ENCODE assay signal across 12 cellular contexts in genomic region chr3:102715030-102715697, GRCh38.
DNase-seq lines count a peak whose midpoint lies in the region; ATAC-seq, FAIRE-seq and TF ChIP-seq lines count a peak whose summit lies in the region.
"Had no signal": no experiment of that assay in that cellular context is flagged by ENCODE, and none has a peak within 500 bp of the region (broad histone marks: within the 10 kb centered on the region; RNA-seq: fewer than 3 reads in every experiment).

No MANE protein-coding gene starts in this region.

- H3K27ac ChIP-seq in Karpas-422 (ENCODE audit: low read length) (no peak overlapping the region), keratinocyte (ENCODE audit: control insufficient read depth, insufficient read depth, low read length) (peak overlapping the region; percentile 85)
- H3K27ac ChIP-seq: lower lobe of right lung, SK-N-MC had no signal

- H3K4me1 ChIP-seq in Karpas-422 (ENCODE audit: low read length) (no peaks in the 10 kb centered on the region; the same call in 1 of the 2 replicates), keratinocyte (ENCODE audit: control insufficient read depth, extremely low read depth, insufficient read depth, low read length) (peaks cover 7% of the 10 kb centered on the region), mucosa of descending colon (ENCODE audit: low read depth) (no peaks in the 10 kb centered on the region)
- H3K4me1 ChIP-seq: lower lobe of right lung had no signal

- H4K20me1 ChIP-seq in Karpas-422 (ENCODE audit: insufficient read depth, low read depth, low read length) = no peaks in the 10 kb centered on the region
- no peaks in the 10 kb centered on the region for H4K20me1 ChIP-seq in keratinocyte (ENCODE audit: control insufficient read depth, extremely low read depth, insufficient read depth, low read length)

- DNase-seq in Karpas-422 = peak; percentile 51
- peak; percentile 19 for DNase-seq in keratinocyte (ENCODE audit: low read depth, low spot score)
- DNase-seq in mesenteric fat pad (ENCODE audit: low spot score) = no peak
- no peak for DNase-seq in mucosa of descending colon
- DNase-seq in NCI-H524 (lab: John Stamatoyannopoulos, UW) = no peak
- DNase-seq in putamen (ENCODE audit: low spot score) = no peak
- DNase-seq: caudate nucleus, lower lobe of right lung had no signal

- H3K9me3 ChIP-seq in Karpas-422 (ENCODE audit: low read length) (no peaks in the 10 kb centered on the region), keratinocyte (ENCODE audit: control insufficient read depth, low read depth, low read length) (no peaks in the 10 kb centered on the region), mucosa of descending colon (no peaks in the 10 kb centered on the region)
- H3K9me3 ChIP-seq: lower lobe of right lung had no signal

- H3K27me3 ChIP-seq in Karpas-422 (ENCODE audit: low read length) (no peaks in the 10 kb centered on the region), keratinocyte (ENCODE audit: control insufficient read depth, extremely low read depth, insufficient read depth, low read length) (no peaks in the 10 kb centered on the region)

- ATAC-seq in GM19035 (IDR thresholded peaks at IDR 0.05; ENCODE audit: unreplicated experiment) = peak; percentile 94
- peak; percentile 82 for ATAC-seq in HG02623 (IDR thresholded peaks at IDR 0.05; ENCODE audit: unreplicated experiment)
- ATAC-seq in mucosa of descending colon = no peak
- ATAC-seq: lower lobe of right lung had no signal

- H3K9me2 ChIP-seq in Karpas-422 (replicated peaks; ENCODE audit: insufficient read depth, low read length) = no peaks in the 10 kb centered on the region; the same call in 1 of the 2 replicates

- no peaks in the 10 kb centered on the region for H3K36me3 ChIP-seq in Karpas-422 (ENCODE audit: insufficient read depth, low read length)
- no peaks in the 10 kb centered on the region for H3K36me3 ChIP-seq in keratinocyte (ENCODE audit: control insufficient read depth in 2 of 2, extremely low read depth in 1 of 2, insufficient read depth in 2 of 2, low read length in 2 of 2)
- no peaks in the 10 kb centered on the region for H3K36me3 ChIP-seq in mucosa of descending colon (ENCODE audit: low read depth)
- H3K36me3 ChIP-seq: lower lobe of right lung had no signal

- H2AFZ ChIP-seq in Karpas-422 (ENCODE audit: low read length) (no peak overlapping the region), keratinocyte (ENCODE audit: control insufficient read depth, low read length) (peak overlapping the region; percentile 6)

- TF ChIP-seq CTCF in keratinocyte (optimal IDR thresholded peaks at IDR 0.05 in 1 of 3, IDR thresholded peaks at IDR 0.05 in 1 of 3, conservative IDR thresholded peaks at IDR 0.05 in 1 of 3; ENCODE audit: extremely low read depth in 1 of 3, insufficient read depth in 2 of 3, low read length in 3 of 3) = no peak
- TF ChIP-seq CTCF in mucosa of descending colon (IDR thresholded peaks at IDR 0.05) = no peak

- no peaks in the 10 kb centered on the region for H3K79me2 ChIP-seq in Karpas-422 (ENCODE audit: low read length)
- no peaks in the 10 kb centered on the region for H3K79me2 ChIP-seq in keratinocyte (ENCODE audit: control insufficient read depth, insufficient read depth, low read length)

- H3K9me1 ChIP-seq in keratinocyte (ENCODE audit: control insufficient read depth, extremely low read depth, insufficient read depth, low read length) = no peaks in the 10 kb centered on the region

- peak overlapping the region; percentile 7 for H3K4me2 ChIP-seq in Karpas-422 (ENCODE audit: low read depth, low read length, poor library complexity, severe bottlenecking)
- H3K4me2 ChIP-seq in keratinocyte (ENCODE audit: control insufficient read depth, extremely low read depth, insufficient read depth, low read depth, low read length) = peak overlapping the region; percentile 53

- FAIRE-seq in keratinocyte (lab: Jason Lieb, UNC) = peak; percentile 84
- FAIRE-seq: H1 had no signal

- dilution Hi-C loops in keratinocyte (cut with MboI; ENCODE audit: extremely low pct_ligation_motif_present, low sequenced_read_pairs) = no loop called here

- no peak overlapping the region for H3K9ac ChIP-seq in Karpas-422 (ENCODE audit: low read length)
- no peak overlapping the region for H3K9ac ChIP-seq in keratinocyte (ENCODE audit: control insufficient read depth, extremely low read depth, insufficient read depth, low read length)

- H3K4me3 ChIP-seq in Karpas-422 (ENCODE audit: low read length) = no peak overlapping the region
- no peak overlapping the region for H3K4me3 ChIP-seq in keratinocyte (ENCODE audit: control insufficient read depth in 2 of 3, extremely low read depth in 1 of 3, insufficient read depth in 2 of 3, low read depth in 1 of 3, low read length in 3 of 3)
- no peak overlapping the region for H3K4me3 ChIP-seq in mucosa of descending colon
- H3K4me3 ChIP-seq: lower lobe of right lung, SK-N-MC had no signal

- intact Hi-C loops in mucosa of descending colon (cut with DNase I, micrococcal nuclease) = no loop called here

Comparison
In these comparisons a context has a peak if more than half of its experiments do, and no peak if none do; other contexts are left out.
1. DNase-seq: peak in Karpas-422 (single experiment) and keratinocyte (single experiment); none in mesenteric fat pad (single experiment), mucosa of descending colon (0 of 3), NCI-H524 (0 of 2) and putamen (single experiment).